8 cellular contexts compared by ENCODE assay signal in genomic region chr6:32952817-32953739, GRCh38. TPM values are rescaled to one million over a fixed set of nuclear protein-coding genes. Genes with fewer than 3 reads are reported as not detected.
DNase-seq lines count a peak whose midpoint lies in the region; ATAC-seq, FAIRE-seq and TF ChIP-seq lines count a peak whose summit lies in the region.

TSS of gene HLA-DMA (minus strand) at chr6:32953097. CDS start at chr6:32953036, 61 bp downstream.

- peak; percentile 77 to 94 (median 85) for DNase-seq in CD4-positive, CD25-positive, alpha-beta regulatory T cell
- DNase-seq in NOMO-1 treated with dmso at 0.1 percent for 144 hours (lab: John Stamatoyannopoulos, UW; ENCODE audit: unreplicated experiment) (peak; percentile 97), activated T-cell treated with anti-CD3 and anti-CD28 coated beads for 1 hour (ENCODE audit: low read depth) (peak; percentile 49), endothelial cell of umbilical vein (ENCODE audit: low read depth, low spot score) (peak; percentile 96)
- peak; percentile 69 to 78 for DNase-seq in stimulated activated naive CD8-positive, alpha-beta T cell treated with anti-CD3 and anti-CD28 coated beads, Interleukin-15, amount 100 ng/mL, for 72 hours

- H3K36me3 ChIP-seq in CD4-positive, CD25-positive, alpha-beta regulatory T cell (ENCODE audit: control insufficient read depth, insufficient read depth, low read length), result no peaks in the 10 kb centered on the region
- H3K36me3 ChIP-seq in endothelial cell of umbilical vein (ENCODE audit: control insufficient read depth in 2 of 2, extremely low read depth in 1 of 2, insufficient read depth in 2 of 2, low read length in 2 of 2), result no peaks in the 10 kb centered on the region

- no peaks in the 10 kb centered on the region for H3K27me3 ChIP-seq in CD4-positive, CD25-positive, alpha-beta regulatory T cell (ENCODE audit: control insufficient read depth, insufficient read depth, low read length)
- no peaks in the 10 kb centered on the region for H3K27me3 ChIP-seq in endothelial cell of umbilical vein (ENCODE audit: control insufficient read depth in 2 of 2, insufficient read depth in 2 of 2, low read length in 2 of 2)
- H3K27me3 ChIP-seq in mononuclear cell (ENCODE audit: insufficient read depth, low read length), result no peaks in the 10 kb centered on the region

- H3K4me3 ChIP-seq in CD4-positive, CD25-positive, alpha-beta regulatory T cell (ENCODE audit: low read depth, low read length), result peak within 1 kb of the TSS; percentile 76
- no peak within 1 kb of the TSS for H3K4me3 ChIP-seq in endothelial cell of umbilical vein (replicated peaks in 1 of 3; ENCODE audit: insufficient read depth in 1 of 3, low read depth in 1 of 3, low read length in 3 of 3)
- H3K4me3 ChIP-seq in mononuclear cell (ENCODE audit: low read length), result peak within 1 kb of the TSS; percentile 74

- H3K4me2 ChIP-seq in endothelial cell of umbilical vein (ENCODE audit: insufficient read depth, low read length), result no peak within 1 kb of the TSS

- peaks cover 25 to 70% (median 44%) of the 10 kb centered on the region in 4 donors for H3K4me1 Mint-ChIP-seq in CD4-positive, CD25-positive, alpha-beta regulatory T cell
- H3K4me1 Mint-ChIP-seq in stimulated activated naive CD8-positive, alpha-beta T cell treated with anti-CD3 and anti-CD28 coated beads, Interleukin-15, amount 100 ng/mL, for 72 hours, result peaks cover 80% of the 10 kb centered on the region

- H3K9ac ChIP-seq in endothelial cell of umbilical vein (replicated peaks; ENCODE audit: extremely low read depth, insufficient read depth, low read length), result no peak within 1 kb of the TSS

- H2AFZ ChIP-seq in endothelial cell of umbilical vein (ENCODE audit: low read depth, low read length), result peak within 1 kb of the TSS; percentile 32

- peak within 1 kb of the TSS; percentile 74 to 90 (median 89) for H3K27ac Mint-ChIP-seq in CD4-positive, CD25-positive, alpha-beta regulatory T cell
- H3K27ac Mint-ChIP-seq in stimulated activated naive CD8-positive, alpha-beta T cell treated with anti-CD3 and anti-CD28 coated beads, Interleukin-15, amount 100 ng/mL, for 72 hours, result peak within 1 kb of the TSS in 1 of 2 donors; percentile 86

- dilution Hi-C loops in endothelial cell of umbilical vein (cut with MboI; ENCODE audit: extremely low pct_ligation_motif_present, low sequenced_read_pairs), result no loop called here

- peak; percentile 80 to 81 for TF ChIP-seq CTCF in endothelial cell of umbilical vein (IDR thresholded peaks at IDR 0.05; ENCODE audit: extremely low read depth in 1 of 2, insufficient read depth in 1 of 2, low read depth in 1 of 2, low read length in 2 of 2)

- peak within 1 kb of the TSS; percentile 84 to 87 (median 85) for H3K4me3 Mint-ChIP-seq in CD4-positive, CD25-positive, alpha-beta regulatory T cell
- H3K4me3 Mint-ChIP-seq in stimulated activated naive CD8-positive, alpha-beta T cell treated with anti-CD3 and anti-CD28 coated beads, Interleukin-15, amount 100 ng/mL, for 72 hours, result peak within 1 kb of the TSS; percentile 74 to 82

- no peak for TF ChIP-seq POLR2A in endothelial cell of umbilical vein (IDR thresholded peaks at IDR 0.05; ENCODE audit: low read depth, low read length)

- no peaks in the 10 kb centered on the region for H3K27me3 Mint-ChIP-seq in CD4-positive, CD25-positive, alpha-beta regulatory T cell
- no peaks in the 10 kb centered on the region for H3K27me3 Mint-ChIP-seq in stimulated activated naive CD8-positive, alpha-beta T cell treated with anti-CD3 and anti-CD28 coated beads, Interleukin-15, amount 100 ng/mL, for 72 hours

- peaks cover 23% of the 10 kb centered on the region for H3K4me1 ChIP-seq in CD4-positive, CD25-positive, alpha-beta regulatory T cell (ENCODE audit: control insufficient read depth, insufficient read depth, low read length, poor library complexity, severe bottlenecking)
- H3K4me1 ChIP-seq in endothelial cell of umbilical vein (ENCODE audit: control insufficient read depth, extremely low read depth, insufficient read depth, low read length), result no peaks in the 10 kb centered on the region
- H3K4me1 ChIP-seq in mononuclear cell (ENCODE audit: insufficient read depth, low read length), result peaks cover 79% of the 10 kb centered on the region

- BruUV-seq in endothelial cell of umbilical vein (replicated peaks; lab: Mats Ljungman, UMichigan), result no TSS peak

- H3K9me3 ChIP-seq in CD4-positive, CD25-positive, alpha-beta regulatory T cell (ENCODE audit: control insufficient read depth in 2 of 2, low read length in 2 of 2), result no peaks in the 10 kb centered on the region
- H3K9me3 ChIP-seq in endothelial cell of umbilical vein (replicated peaks; ENCODE audit: control insufficient read depth, insufficient read depth, low read length) (no peaks in the 10 kb centered on the region), mononuclear cell (ENCODE audit: low read depth, low read length) (no peaks in the 10 kb centered on the region)

- peak; percentile 95 to 96 for ATAC-seq in CD4-positive, CD25-positive, alpha-beta regulatory T cell (ENCODE audit: low read depth in 2 of 2)
- ATAC-seq in GM19025 (IDR thresholded peaks at IDR 0.05; ENCODE audit: low read depth, unreplicated experiment), result peak; percentile 96
- ATAC-seq in HG03159 (IDR thresholded peaks at IDR 0.05; ENCODE audit: unreplicated experiment), result peak; percentile 88
- peak; percentile 98 for ATAC-seq in stimulated activated naive CD8-positive, alpha-beta T cell treated with anti-CD3 and anti-CD28 coated beads, Interleukin-15, amount 100 ng/mL, for 72 hours

- POLR2A ChIA-PET in endothelial cell of umbilical vein (lab: Charles Lee), result interaction anchor here (0.8 to 3.8 kb wide), 3 partner anchors 15 to 20 kb away, joined by 4 to 58 read pairs (median 6); partner anchors contain the start of gene BRD2

- no peaks in the 10 kb centered on the region for H3K9me3 Mint-ChIP-seq in CD4-positive, CD25-positive, alpha-beta regulatory T cell
- H3K9me3 Mint-ChIP-seq in stimulated activated naive CD8-positive, alpha-beta T cell treated with anti-CD3 and anti-CD28 coated beads, Interleukin-15, amount 100 ng/mL, for 72 hours, result no peaks in the 10 kb centered on the region

- no peaks in the 10 kb centered on the region for H3K9me1 ChIP-seq in endothelial cell of umbilical vein (replicated peaks; ENCODE audit: control insufficient read depth, extremely low read depth, insufficient read depth, low read length)

- intact Hi-C loops in endothelial cell of umbilical vein (cut with micrococcal nuclease), result loop anchor here (1.0 to 2.0 kb wide), 4 partner anchors 14 to 68 kb away; no protein-coding TSS in a partner anchor

- peaks cover 4% of the 10 kb centered on the region for H3K36me3 Mint-ChIP-seq in CD4-positive, CD25-positive, alpha-beta regulatory T cell

- CTCF ChIA-PET in endothelial cell of umbilical vein (lab: Charles Lee), result interaction anchor here (0.7 to 10.8 kb wide), 28 partner anchors 8 to 173 kb away, joined by 3 to 174 read pairs (median 6); partner anchors contain the start of genes BRD2, HLA-DMB, PSMB9 and TAP1

- peak; percentile 95 for FAIRE-seq in endothelial cell of umbilical vein (lab: Jason Lieb, UNC)

- no peaks in the 10 kb centered on the region for H4K20me1 ChIP-seq in endothelial cell of umbilical vein (replicated peaks; ENCODE audit: control insufficient read depth, extremely low read depth, insufficient read depth, low read length)

- peak within 1 kb of the TSS; percentile 73 for H3K27ac ChIP-seq in CD4-positive, CD25-positive, alpha-beta regulatory T cell (ENCODE audit: insufficient read depth, low read length, poor library complexity, severe bottlenecking)
- no peak within 1 kb of the TSS for H3K27ac ChIP-seq in endothelial cell of umbilical vein (ENCODE audit: insufficient read depth, low read depth, low read length)

- no peaks in the 10 kb centered on the region for H3K79me2 ChIP-seq in endothelial cell of umbilical vein (ENCODE audit: control insufficient read depth, insufficient read depth, low read length)

TF ChIP-seq in endothelial cell of umbilical vein, 7 proteins besides CTCF, POLR2A, EP300 and RAD21:
- no peak for TF ChIP-seq MYC (IDR thresholded peaks at IDR 0.05; ENCODE audit: low read depth, low read length)
- no peak for TF ChIP-seq JUN (IDR thresholded peaks at IDR 0.05; ENCODE audit: borderline replicate concordance, insufficient read depth, insufficient read length, low read depth)
- TF ChIP-seq GATA2 (IDR thresholded peaks at IDR 0.05; ENCODE audit: insufficient read depth, insufficient read length, low read depth, low read length), result no peak

RNA-seq across cellular contexts. Expression of gene HLA-DMA, which starts in this region (rescaled TPM):
- total RNA-seq in CD4-positive, CD25-positive, alpha-beta regulatory T cell, result 53.1 TPM
- 10 to 100 TPM; 32.3 to 89.3 (median 70.1) TPM for polyA plus RNA-seq in CD4-positive, CD25-positive, alpha-beta regulatory T cell
- 0.53 and 1.2 TPM in 2 replicates for total RNA-seq in endothelial cell of umbilical vein
- 7.7 and 10.9 TPM in 2 replicates for polyA plus RNA-seq in endothelial cell of umbilical vein
- polyA plus RNA-seq in endothelial cell of umbilical vein (2011; cell fraction: cytosol; rRNA removed), result 3.0 and 3.7 TPM in 2 replicates
- 11.6 and 14.0 TPM in 2 replicates for polyA plus RNA-seq in endothelial cell of umbilical vein (2011; cell fraction: nucleus; rRNA removed)
- 0.84 and 1.6 TPM in 2 replicates for polyA plus RNA-seq in endothelial cell of umbilical vein (2012)
- 5.4 and 5.5 TPM in 2 replicates for polyA minus RNA-seq in endothelial cell of umbilical vein
- 1.2 TPM for polyA minus RNA-seq in endothelial cell of umbilical vein (2011; cell fraction: cytosol; rRNA and poly(A)+ RNA removed)
- polyA minus RNA-seq in endothelial cell of umbilical vein (2011; cell fraction: nucleus; rRNA and poly(A)+ RNA removed), result 3.9 and 4.0 TPM in 2 replicates
- 89.0 TPM for total RNA-seq in mononuclear cell

Comparison
In these comparisons a context has a peak if more than half of its experiments do, and no peak if none do; other contexts are left out.
1. RNA of gene HLA-DMA (total RNA-seq): 89.0 TPM in mononuclear cell (single experiment) and 53.1 TPM in CD4-positive, CD25-positive, alpha-beta regulatory T cell (single experiment); 0.53 to 1.2 TPM in endothelial cell of umbilical vein; every median in the first group is over 10 times any median in the second.
2. H3K4me3 ChIP-seq: peak in CD4-positive, CD25-positive, alpha-beta regulatory T cell (single experiment) and mononuclear cell (single experiment); none in endothelial cell of umbilical vein (0 of 3).
3. Peak in every context shown above with its lines, with median percentiles within 50 percentile points of each other: ATAC-seq and DNase-seq.